ENCODE assay signal across 28 cellular contexts in the genomic region with DNA sequence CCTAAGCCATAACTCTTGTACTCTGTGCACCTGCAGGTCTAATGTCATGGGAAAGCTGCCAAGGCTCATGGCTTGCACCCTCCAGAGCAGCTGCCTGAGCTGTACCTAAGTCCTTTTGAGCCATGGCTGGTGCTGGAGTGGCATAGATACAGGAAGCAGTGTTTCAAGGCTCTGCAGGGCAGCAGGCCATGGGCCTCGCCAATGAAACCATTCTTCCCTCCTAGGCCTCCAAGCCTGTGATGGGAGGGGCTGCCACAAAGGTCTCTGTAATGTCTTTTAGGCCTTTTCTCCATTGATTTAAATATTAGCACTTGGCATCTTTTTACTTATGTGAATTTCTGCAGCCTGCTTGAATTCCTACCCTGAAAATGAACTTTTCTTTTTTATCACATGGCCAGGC.
"Had no signal": no experiment of that assay in that cellular context is flagged by ENCODE, and none has a peak within 500 bp of the region (broad histone marks: within the 10 kb centered on the region; RNA-seq: fewer than 3 reads in every experiment).

No MANE protein-coding gene starts in this region.

- H3K4me1 ChIP-seq: esophagus squamous epithelium, gastrocnemius medialis, heart right ventricle, left lung, lower lobe of right lung had no signal

- H3K4me3 Mint-ChIP-seq: effector memory CD8-positive, alpha-beta T cell; endodermal cell; mesothelial cell of epicardium; naive B cell had no signal

- H3K4me3 ChIP-seq: coronary artery, esophagus squamous epithelium, gastrocnemius medialis, heart right ventricle, left lung, lower lobe of right lung, mucosa of descending colon had no signal

- H3K36me3 Mint-ChIP-seq: mesothelial cell of epicardium, naive B cell had no signal

- H3K4me1 Mint-ChIP-seq: endodermal cell, mesothelial cell of epicardium, naive B cell had no signal

- H3K27me3 ChIP-seq: esophagus squamous epithelium, gastrocnemius medialis, heart right ventricle, left lung had no signal

- H3K9me3 ChIP-seq: esophagus squamous epithelium, gastrocnemius medialis had no signal

- H3K27ac Mint-ChIP-seq: effector memory CD8-positive, alpha-beta T cell; endodermal cell; mesothelial cell of epicardium; naive B cell had no signal

- FAIRE-seq: colon, endometrium, islet of Langerhans, keratinocyte had no signal

- H3K27ac ChIP-seq: coronary artery, epithelial cell of prostate, esophagus squamous epithelium, gastrocnemius medialis, heart right ventricle, left lung, lower lobe of right lung had no signal

- ATAC-seq: effector memory CD8-positive, alpha-beta T cell; esophagus mucosa; gastrocnemius medialis; heart right ventricle; left cardiac atrium; left lung; left ventricle myocardium superior; lower lobe of right lung; mucosa of descending colon had no signal

- H3K36me3 ChIP-seq: esophagus squamous epithelium, gastrocnemius medialis, heart right ventricle, left lung, lower lobe of right lung had no signal

- DNase-seq: dermis blood vessel endothelial cell; effector CD8-positive, alpha-beta T cell; effector memory CD8-positive, alpha-beta T cell; endodermal cell; erythroblast; esophagus squamous epithelium; foreskin fibroblast; foreskin melanocyte; gastrocnemius medialis; glutamatergic neuron; head of caudate nucleus; heart right ventricle; hippocampal formation; left cardiac atrium; left lung; left ventricle myocardium superior; lower lobe of right lung; mesenchymal stem cell; mucosa of descending colon; naive B cell had no signal
